18 cellular contexts compared by ENCODE assay signal in genomic region chr9:104232781-104233341, GRCh38.
DNase-seq lines count a peak whose midpoint lies in the region; ATAC-seq, FAIRE-seq and TF ChIP-seq lines count a peak whose summit lies in the region.
"Had no signal": no experiment of that assay in that cellular context is flagged by ENCODE, and none has a peak within 500 bp of the region (broad histone marks: within the 10 kb centered on the region; RNA-seq: fewer than 3 reads in every experiment).

No MANE protein-coding gene starts in this region.

- no peaks in the 10 kb centered on the region for H3K4me1 Mint-ChIP-seq in type B pancreatic cell (ENCODE audit: unreplicated experiment)
- H3K4me1 Mint-ChIP-seq: activated naive CD4-positive, alpha-beta T cell treated with anti-CD3 and anti-CD28 coated beads, Interleukin-2, amount 10 ng/mL, durations not matched to agents 7 days and 5 days had no signal

- H3K4me1 ChIP-seq in PC-3 (ENCODE audit: insufficient read depth, low read length) = no peaks in the 10 kb centered on the region
- H3K4me1 ChIP-seq: parathyroid adenoma had no signal

- no peak overlapping the region for H3K4me2 ChIP-seq in PC-3 (ENCODE audit: low read length)

- H3K27me3 Mint-ChIP-seq in type B pancreatic cell = no peaks in the 10 kb centered on the region
- H3K27me3 Mint-ChIP-seq: activated naive CD4-positive, alpha-beta T cell treated with anti-CD3 and anti-CD28 coated beads, Interleukin-2, amount 10 ng/mL, durations not matched to agents 7 days and 5 days had no signal

- no TSS peak for BruUV-seq in PC-3 (replicated peaks; lab: Mats Ljungman, UMichigan)

- no peaks in the 10 kb centered on the region for H3K36me3 Mint-ChIP-seq in type B pancreatic cell
- H3K36me3 Mint-ChIP-seq: activated naive CD4-positive, alpha-beta T cell treated with anti-CD3 and anti-CD28 coated beads, Interleukin-2, amount 10 ng/mL, durations not matched to agents 7 days and 5 days had no signal

- POLR2A ChIA-PET in PC-3 (lab: Charles Lee; ENCODE audit: unreplicated experiment) = no interaction called here

- ATAC-seq in PC-3 (peak; percentile 27; the same call in 1 of the 2 replicates), GM19023 (IDR thresholded peaks at IDR 0.05; ENCODE audit: unreplicated experiment) (no peak), GM21360 (IDR thresholded peaks at IDR 0.05; ENCODE audit: unreplicated experiment) (no peak)

- H2AFZ ChIP-seq in PC-3 (ENCODE audit: low read length) = no peak overlapping the region
- H2AFZ ChIP-seq: parathyroid adenoma had no signal

- H3K4me3 Mint-ChIP-seq in type B pancreatic cell = no peak overlapping the region
- H3K4me3 Mint-ChIP-seq: activated naive CD4-positive, alpha-beta T cell treated with anti-CD3 and anti-CD28 coated beads, Interleukin-2, amount 10 ng/mL, durations not matched to agents 7 days and 5 days had no signal

- no peaks in the 10 kb centered on the region for H3K9me3 ChIP-seq in PC-3 (ENCODE audit: low read length)
- H3K9me3 ChIP-seq: thoracic aorta had no signal

- CTCF ChIA-PET in PC-3 (lab: Charles Lee) = no interaction called here

- peak overlapping the region; percentile 67 for H3K27ac ChIP-seq in PC-3 (ENCODE audit: low read length)
- H3K27ac ChIP-seq: parathyroid adenoma, thoracic aorta had no signal

- no peak overlapping the region for H3K27ac Mint-ChIP-seq in type B pancreatic cell
- H3K27ac Mint-ChIP-seq: activated naive CD4-positive, alpha-beta T cell treated with anti-CD3 and anti-CD28 coated beads, Interleukin-2, amount 10 ng/mL, durations not matched to agents 7 days and 5 days had no signal

- TF ChIP-seq CTCF in PC-3 (conservative IDR thresholded peaks at IDR 0.05; ENCODE audit: low read depth, low read length) (no peak), bronchial epithelial cell (IDR thresholded peaks at IDR 0.05; ENCODE audit: insufficient read depth, low read length, severe bottlenecking) (no peak), kidney epithelial cell (IDR thresholded peaks at IDR 0.05; ENCODE audit: insufficient read depth, low read length, poor library complexity, severe bottlenecking) (no peak), type B pancreatic cell (conservative IDR thresholded peaks at IDR 0.05) (no peak)

- no peak for FAIRE-seq in bronchial epithelial cell (lab: Jason Lieb, UNC)
- FAIRE-seq: TTC549 had no signal

- H4K20me1 ChIP-seq in PC-3 (ENCODE audit: low read length) = no peaks in the 10 kb centered on the region

- no peaks in the 10 kb centered on the region for H3K9me2 ChIP-seq in PC-3 (replicated peaks; ENCODE audit: low read length)

- H3K36me3 ChIP-seq in PC-3 (ENCODE audit: low read depth, low read length) (no peaks in the 10 kb centered on the region), bronchial epithelial cell (ENCODE audit: control insufficient read depth, insufficient read depth, low read length) (no peaks in the 10 kb centered on the region), kidney epithelial cell (ENCODE audit: control insufficient read depth, insufficient read depth, low read length) (no peaks in the 10 kb centered on the region)
- H3K36me3 ChIP-seq: thoracic aorta had no signal

- H3F3A ChIP-seq in PC-3 (ENCODE audit: low read length, unreplicated experiment) = no peaks in the 10 kb centered on the region

- intact Hi-C loops in PC-3 (cut with micrococcal nuclease) = no loop called here

- peak overlapping the region; percentile 17; the same call in 1 of the 2 replicates for H3K9ac ChIP-seq in PC-3 (ENCODE audit: low read length)
- H3K9ac ChIP-seq: parathyroid adenoma had no signal

- H3K27me3 ChIP-seq in PC-3 (ENCODE audit: low read length) (no peaks in the 10 kb centered on the region), bronchial epithelial cell (ENCODE audit: control insufficient read depth, insufficient read depth, low read length) (no peaks in the 10 kb centered on the region), kidney epithelial cell (ENCODE audit: control insufficient read depth, insufficient read depth, low read length) (no peaks in the 10 kb centered on the region)

- H3K9me3 Mint-ChIP-seq in type B pancreatic cell = no peaks in the 10 kb centered on the region

- H3K79me2 ChIP-seq in PC-3 (ENCODE audit: low read length) = no peaks in the 10 kb centered on the region
- H3K79me2 ChIP-seq: parathyroid adenoma had no signal

- H3K4me3 ChIP-seq in PC-3 (ENCODE audit: low read length) = no peak overlapping the region
- no peak overlapping the region for H3K4me3 ChIP-seq in bronchial epithelial cell (ENCODE audit: low read depth, low read length)
- H3K4me3 ChIP-seq in kidney epithelial cell (ENCODE audit: low read depth, low read length) = no peak overlapping the region
- H3K4me3 ChIP-seq: thoracic aorta had no signal

- peak; percentile 61 for DNase-seq in AG08396 (ENCODE audit: low spot score)
- peak; percentile 46 for DNase-seq in PC-3
- DNase-seq in bronchial epithelial cell (ENCODE audit: low read depth) = peak; percentile 97
- DNase-seq in kidney epithelial cell (ENCODE audit: low read depth) = peak; percentile 18
- DNase-seq in putamen (ENCODE audit: low spot score) = no peak
- DNase-seq in type B pancreatic cell (ENCODE audit: extremely low spot score, unreplicated experiment) = no peak
- DNase-seq: activated naive CD4-positive, alpha-beta T cell treated with anti-CD3 and anti-CD28 coated beads, Interleukin-2, amount 10 ng/mL, durations not matched to agents 7 days and 5 days; AML-193; DMS 273 treated with DMSO at 0.1 percent for 48 hours; midbrain; NCI-H1694 treated with DMSO at 0.1 percent for 48 hours; NCI-H526 treated with DMSO at 0.1 percent for 48 hours; SHP77 had no signal

Comparison
In these comparisons a context has a peak if more than half of its experiments do, and no peak if none do; other contexts are left out.
1. DNase-seq: peak in AG08396 (single experiment), PC-3 (single experiment), bronchial epithelial cell (single experiment) and kidney epithelial cell (single experiment); none in putamen (single experiment) and type B pancreatic cell (single experiment).